8 cellular contexts compared by ENCODE assay signal in the genomic region with DNA sequence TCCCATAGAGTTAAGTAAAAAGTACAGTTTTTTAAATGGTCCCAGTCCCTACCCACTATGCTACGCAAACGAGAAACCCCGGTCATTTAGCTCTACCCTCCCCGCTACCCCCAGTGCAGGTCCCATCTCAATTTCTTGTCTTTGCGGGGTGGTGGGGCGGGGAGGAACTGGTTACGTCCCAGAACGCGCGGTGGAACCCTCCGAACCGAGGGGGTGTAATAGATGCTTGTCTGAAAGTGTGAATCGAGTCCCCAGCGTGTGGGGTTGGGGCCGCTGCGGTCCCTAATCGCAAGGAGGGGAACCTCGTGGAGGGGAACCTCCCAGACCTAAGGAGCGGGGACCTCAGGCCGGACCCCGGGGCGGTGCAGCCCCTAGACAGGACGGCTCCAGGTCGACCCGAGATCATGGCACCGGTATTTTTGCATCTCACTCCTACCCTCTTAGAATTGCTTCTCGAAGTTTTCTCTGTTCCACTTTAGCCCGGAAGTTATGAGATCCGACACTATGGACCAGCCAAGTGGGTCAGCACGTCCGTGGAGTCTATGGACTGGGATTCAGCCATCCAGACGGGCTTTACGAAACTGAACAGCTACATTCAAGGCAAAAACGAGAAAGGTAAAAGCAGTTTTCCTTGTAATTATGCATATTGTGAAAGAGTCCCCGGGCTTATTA. TPM values are rescaled to one million over a fixed set of nuclear protein-coding genes. Genes with fewer than 3 reads are reported as not detected.
DNase-seq lines count a peak whose midpoint lies in the region; ATAC-seq, FAIRE-seq and TF ChIP-seq lines count a peak whose summit lies in the region.

No MANE protein-coding gene starts in this region.

- H3K27me3 ChIP-seq in BLaER1 (no peaks in the 10 kb centered on the region), endodermal cell (ENCODE audit: control insufficient read depth, insufficient read depth, low read length, poor library complexity, severe bottlenecking) (no peaks in the 10 kb centered on the region), muscle layer of duodenum (ENCODE audit: low read depth, low read length) (no peaks in the 10 kb centered on the region), aorta (ENCODE audit: control insufficient read depth in 1 of 2, insufficient read depth in 2 of 2, low read length in 1 of 2) (no peaks in the 10 kb centered on the region)

- H3K9me3 ChIP-seq in BLaER1 (no peaks in the 10 kb centered on the region), endodermal cell (ENCODE audit: control insufficient read depth, low read length) (no peaks in the 10 kb centered on the region), muscle layer of duodenum (ENCODE audit: control insufficient read depth in 1 of 2, low read length in 2 of 2) (no peaks in the 10 kb centered on the region), aorta (ENCODE audit: control insufficient read depth, low read length) (no peaks in the 10 kb centered on the region)

- TF ChIP-seq CTCF in activated B cell treated with CpG ODN at 0.5 μM for 24 hours (IDR thresholded peaks at IDR 0.05), result no peak
- TF ChIP-seq CTCF in endodermal cell (conservative IDR thresholded peaks at IDR 0.05), result no peak
- TF ChIP-seq CTCF in D721Med (IDR thresholded peaks at IDR 0.05; ENCODE audit: insufficient read depth, missing control alignments), result no peak

- H3K27ac ChIP-seq in BLaER1, result peak overlapping the region; percentile 85
- H3K27ac ChIP-seq in endodermal cell (ENCODE audit: low read depth, low read length), result no peak overlapping the region
- peak overlapping the region; percentile 83 for H3K27ac ChIP-seq in muscle layer of duodenum (ENCODE audit: low read length)
- H3K27ac ChIP-seq in aorta (ENCODE audit: low read depth in 1 of 2, low read length in 2 of 2), result peak overlapping the region; percentile 39 to 94

- no peak for FAIRE-seq in D721Med (lab: Jason Lieb, UNC)

- intact Hi-C loops in activated B cell treated with CpG ODN at 0.5 μM for 24 hours (cut with micrococcal nuclease) (loop anchor here (1.0 to 10.0 kb wide), 13 partner anchors 11 to 1580 kb away; a partner anchor contains a TSS), aorta (cut with DNase I) (loop anchor here (5.0 to 10.0 kb wide), 2 partner anchors 238 to 290 kb away; no protein-coding TSS in a partner anchor)

- peak overlapping the region; percentile 94 for H3K4me2 ChIP-seq in BLaER1

- ATAC-seq in HG02852 (IDR thresholded peaks at IDR 0.05; ENCODE audit: unreplicated experiment) (peak; percentile 10), activated B cell treated with CpG ODN at 0.5 μM for 24 hours (ENCODE audit: low read depth) (peak; percentile 11), aorta (ENCODE audit: low FRiP score) (peak; percentile 48), GM21367 (IDR thresholded peaks at IDR 0.05; ENCODE audit: unreplicated experiment) (no peak)

- 5 to 6% methylated on average over 21 to 35 of the region's 35 CpGs for WGBS in endodermal cell (ENCODE audit: insufficient coverage in 1 of 2, insufficient read length in 1 of 2), 2 experiments
- WGBS in aorta, 2 donors, result 1 to 2% methylated on average over 35 of the region's 35 CpGs

- H3K4me3 ChIP-seq in BLaER1, result peak overlapping the region; percentile 73
- H3K4me3 ChIP-seq in endodermal cell (ENCODE audit: low read length), result peak overlapping the region; percentile 96
- H3K4me3 ChIP-seq in muscle layer of duodenum (ENCODE audit: low read depth in 1 of 2, low read length in 2 of 2), result peak overlapping the region; percentile 84 to 90
- H3K4me3 ChIP-seq in aorta (ENCODE audit: low read length in 2 of 2), result peak overlapping the region; percentile 24 to 90

- CTCF ChIA-PET in activated B cell treated with CpG ODN at 0.5 μM for 24 hours (lab: Charles Lee), result interaction anchor here (0.6 to 3.0 kb wide), 6 partner anchors 11 to 290 kb away, joined by 3 to 17 read pairs (median 4); no protein-coding TSS in a partner anchor

- H4K20me1 ChIP-seq in BLaER1, result peaks cover 6% of the 10 kb centered on the region; the same call in 1 of the 2 replicates

- H3K36me3 Mint-ChIP-seq in activated B cell treated with CpG ODN at 0.5 μM for 24 hours (ENCODE audit: low read depth), result peaks cover 36% of the 10 kb centered on the region
- H3K36me3 Mint-ChIP-seq in endodermal cell (ENCODE audit: low read depth), result peaks cover 36% of the 10 kb centered on the region

- H3K9ac ChIP-seq in BLaER1 (peak overlapping the region; percentile 80), endodermal cell (ENCODE audit: extremely low read depth, low read length, poor library complexity, severe bottlenecking) (peak overlapping the region; percentile 78)

- DNase-seq in activated B cell treated with CpG ODN at 0.5 μM for 24 hours (peak; percentile 33), endodermal cell (peak; percentile 75), aorta (peak in 1 of 2 donors; percentile 79), D721Med (ENCODE audit: insufficient read length, low spot score) (no peak)

- peaks cover 21% of the 10 kb centered on the region for H3K4me1 ChIP-seq in BLaER1
- no peaks in the 10 kb centered on the region for H3K4me1 ChIP-seq in endodermal cell (ENCODE audit: control insufficient read depth, insufficient read depth, low read length)
- H3K4me1 ChIP-seq in muscle layer of duodenum (ENCODE audit: control insufficient read depth in 1 of 2, insufficient read depth in 2 of 2, low read length in 2 of 2), result peaks cover 0 to 6% of the 10 kb centered on the region in 2 donors
- no peaks in the 10 kb centered on the region for H3K4me1 ChIP-seq in aorta (ENCODE audit: control insufficient read depth in 1 of 2, insufficient read depth in 2 of 2, low read length in 2 of 2)

- H3K27me3 Mint-ChIP-seq in activated B cell treated with CpG ODN at 0.5 μM for 24 hours (no peaks in the 10 kb centered on the region), endodermal cell (ENCODE audit: insufficient read depth) (no peaks in the 10 kb centered on the region)

- H3K4me3 Mint-ChIP-seq in activated B cell treated with CpG ODN at 0.5 μM for 24 hours, result peak overlapping the region; percentile 90
- H3K4me3 Mint-ChIP-seq in endodermal cell, result peak overlapping the region; percentile 90

- H3K4me1 Mint-ChIP-seq in activated B cell treated with CpG ODN at 0.5 μM for 24 hours, result peaks cover 20% of the 10 kb centered on the region
- peaks cover 13% of the 10 kb centered on the region for H3K4me1 Mint-ChIP-seq in endodermal cell

- H3K9me3 Mint-ChIP-seq in activated B cell treated with CpG ODN at 0.5 μM for 24 hours (no peaks in the 10 kb centered on the region), endodermal cell (no peaks in the 10 kb centered on the region)

- POLR2A ChIA-PET in activated B cell treated with CpG ODN at 0.5 μM for 24 hours (lab: Charles Lee), result interaction anchor here (0.6 to 3.1 kb wide), 6 partner anchors 10 to 970 kb away, joined by 3 to 17 read pairs (median 6); a partner anchor contains a TSS

- H3K27ac Mint-ChIP-seq in activated B cell treated with CpG ODN at 0.5 μM for 24 hours (peak overlapping the region; percentile 89), endodermal cell (peak overlapping the region; percentile 92)

- H3K36me3 ChIP-seq in BLaER1, result peaks cover 40% of the 10 kb centered on the region
- peaks cover 42% of the 10 kb centered on the region for H3K36me3 ChIP-seq in endodermal cell (ENCODE audit: control insufficient read depth, insufficient read depth, low read length)
- H3K36me3 ChIP-seq in muscle layer of duodenum (ENCODE audit: control insufficient read depth in 1 of 2, insufficient read depth in 2 of 2, low read length in 2 of 2), result peaks cover 27 to 40% of the 10 kb centered on the region in 2 donors
- peaks cover 5 to 9% of the 10 kb centered on the region in 2 donors for H3K36me3 ChIP-seq in aorta (ENCODE audit: control insufficient read depth in 1 of 2, insufficient read depth in 2 of 2, low read length in 1 of 2)

RNA-seq across cellular contexts. Expression of a gene that starts 0.8 kb away (rescaled TPM):
- total RNA-seq in activated B cell treated with CpG ODN at 0.5 μM for 24 hours (26.2 and 32.7 TPM in 2 replicates), endodermal cell (10 to 100 TPM; 53.9 to 95.7 TPM), aorta (10 to 100 TPM; 58.6 to 68.0 TPM)
- polyA plus RNA-seq in endodermal cell (2013, experiment 1 of 2), result 43.0 TPM
- 50.2 TPM for polyA plus RNA-seq in endodermal cell (2013, experiment 2 of 2)
- polyA plus RNA-seq in aorta, result 10 to 100 TPM; 13.3 to 22.8 TPM

RNA-seq across cellular contexts. Expression of a gene that starts 27.1 kb away (rescaled TPM):
- total RNA-seq in activated B cell treated with CpG ODN at 0.5 μM for 24 hours (not detected in 2 replicates), endodermal cell (under 1 TPM in 1 of 2 donors, not detected in 1; 0.33 TPM), aorta (not detected)
- polyA plus RNA-seq in endodermal cell (2013, experiment 1 of 2), result not detected
- not detected for polyA plus RNA-seq in endodermal cell (2013, experiment 2 of 2)
- polyA plus RNA-seq in aorta, result not detected
